In the genomic region with DNA sequence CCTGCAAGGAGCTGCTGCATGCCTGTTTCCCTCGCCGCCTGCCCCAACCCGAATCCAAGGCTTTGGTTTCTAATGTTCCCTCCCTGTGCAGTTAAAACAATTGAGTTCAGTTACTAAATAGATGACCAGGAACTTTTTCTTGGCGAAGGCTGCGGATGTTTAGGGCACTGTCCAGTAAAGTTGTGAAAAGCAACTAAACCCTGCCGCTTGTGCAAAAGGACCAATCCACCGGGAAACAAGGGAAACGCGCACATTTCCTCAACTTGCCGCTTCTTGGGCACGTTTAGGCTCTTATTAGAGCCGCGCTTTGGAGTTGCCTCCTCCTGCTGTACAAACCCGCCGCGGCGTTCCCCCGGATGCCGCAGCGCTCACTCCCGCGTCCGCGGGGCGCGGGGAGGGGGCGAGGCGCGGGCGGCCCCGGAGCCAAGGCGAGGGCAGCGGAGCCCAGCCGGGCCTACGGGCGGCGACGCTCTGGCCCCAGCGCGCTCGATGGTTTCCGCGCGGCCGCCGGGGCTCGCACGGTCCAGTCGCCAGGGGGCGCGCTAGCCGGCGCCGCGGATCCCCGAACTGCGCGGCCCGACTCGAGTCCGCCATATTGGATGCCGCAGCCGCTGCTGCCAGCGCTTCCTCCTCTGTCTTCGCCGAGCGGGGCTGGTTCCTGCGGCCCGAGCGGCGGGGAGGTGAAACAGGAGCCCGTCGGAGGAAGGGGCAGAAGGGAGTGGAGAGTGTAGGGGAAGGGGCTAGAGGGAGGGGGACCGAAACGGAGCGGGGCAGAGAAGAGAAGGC, we compare ENCODE assay signal across 1 cellular context.
TF ChIP-seq lines count a peak whose summit lies in the region.

A gene with protein sequence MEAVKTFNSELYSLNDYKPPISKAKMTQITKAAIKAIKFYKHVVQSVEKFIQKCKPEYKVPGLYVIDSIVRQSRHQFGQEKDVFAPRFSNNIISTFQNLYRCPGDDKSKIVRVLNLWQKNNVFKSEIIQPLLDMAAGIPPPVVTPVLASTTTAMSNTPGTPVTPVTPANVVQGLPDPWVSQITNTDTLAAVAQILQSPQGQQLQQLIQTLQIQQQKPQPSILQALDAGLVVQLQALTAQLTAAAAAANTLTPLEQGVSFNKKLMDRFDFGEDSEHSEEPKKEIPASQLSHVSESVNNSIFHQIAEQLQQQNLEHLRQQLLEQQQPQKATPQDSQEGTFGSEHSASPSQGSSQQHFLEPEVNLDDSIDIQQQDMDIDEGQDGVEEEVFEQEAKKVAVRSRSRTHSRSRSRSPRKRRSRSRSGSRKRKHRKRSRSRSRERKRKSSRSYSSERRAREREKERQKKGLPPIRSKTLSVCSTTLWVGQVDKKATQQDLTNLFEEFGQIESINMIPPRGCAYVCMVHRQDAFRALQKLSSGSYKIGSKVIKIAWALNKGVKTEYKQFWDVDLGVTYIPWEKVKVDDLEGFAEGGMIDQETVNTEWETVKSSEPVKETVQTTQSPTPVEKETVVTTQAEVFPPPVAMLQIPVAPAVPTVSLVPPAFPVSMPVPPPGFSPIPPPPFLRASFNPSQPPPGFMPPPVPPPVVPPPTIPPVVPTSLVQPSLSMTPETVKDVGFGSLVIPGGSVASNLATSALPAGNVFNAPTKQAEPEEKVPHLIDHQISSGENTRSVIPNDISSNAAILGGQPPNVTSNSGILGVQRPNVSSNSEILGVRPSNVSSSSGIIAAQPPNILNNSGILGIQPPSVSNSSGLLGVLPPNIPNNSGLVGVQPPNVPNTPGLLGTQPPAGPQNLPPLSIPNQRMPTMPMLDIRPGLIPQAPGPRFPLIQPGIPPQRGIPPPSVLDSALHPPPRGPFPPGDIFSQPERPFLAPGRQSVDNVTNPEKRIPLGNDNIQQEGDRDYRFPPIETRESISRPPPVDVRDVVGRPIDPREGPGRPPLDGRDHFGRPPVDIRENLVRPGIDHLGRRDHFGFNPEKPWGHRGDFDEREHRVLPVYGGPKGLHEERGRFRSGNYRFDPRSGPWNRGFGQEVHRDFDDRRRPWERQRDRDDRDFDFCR (N-terminal part only) (plus strand): TSS at position 593 of the 786 bp plus-strand sequence. CDS start 485 bp downstream, outside the sequence.

TF ChIP-seq in HCT116, 20 proteins besides CTCF, POLR2A, EP300 and RAD21:
- TF ChIP-seq YY1 (IDR thresholded peaks at IDR 0.05; ENCODE audit: extremely low read depth, insufficient replicate concordance, low read depth, low read length) (peak; percentile 95), EZH2phosphoT487 (IDR thresholded peaks at IDR 0.05; ENCODE audit: borderline replicate concordance) (no peak), EGR1 (IDR thresholded peaks at IDR 0.05; ENCODE audit: low read depth) (no peak; the same call in 1 of the 2 replicates), ZNF274 (IDR thresholded peaks at IDR 0.05; ENCODE audit: low read depth, low read length) (no peak), CEBPB (IDR thresholded peaks at IDR 0.05; ENCODE audit: low read depth) (no peak; the same call in 1 of the 2 replicates), SP1 (IDR thresholded peaks at IDR 0.05; ENCODE audit: low read depth) (no peak), SIN3A (IDR thresholded peaks at IDR 0.05; ENCODE audit: low read depth) (peak; percentile 75), TCF7L2 (IDR thresholded peaks at IDR 0.05; ENCODE audit: borderline replicate concordance, extremely low read depth, insufficient read depth, insufficient read length) (peak; percentile 53), CBX3 (IDR thresholded peaks at IDR 0.05; ENCODE audit: low read depth) (peak; percentile 86), POLR2AphosphoS5 (IDR thresholded peaks at IDR 0.05; ENCODE audit: low read depth, low read length) (peak; percentile 84), ELF1 (IDR thresholded peaks at IDR 0.05; ENCODE audit: borderline replicate concordance, low read depth) (no peak), JUND (IDR thresholded peaks at IDR 0.05) (peak; percentile 24; the same call in 1 of the 2 replicates), EZH2 (IDR thresholded peaks at IDR 0.05) (no peak), SRF (IDR thresholded peaks at IDR 0.05; ENCODE audit: low read depth) (no peak), FOSL1 (IDR thresholded peaks at IDR 0.05; ENCODE audit: low read depth) (no peak), ZFX (IDR thresholded peaks at IDR 0.05) (no peak)
- TF ChIP-seq, protein P1, sequence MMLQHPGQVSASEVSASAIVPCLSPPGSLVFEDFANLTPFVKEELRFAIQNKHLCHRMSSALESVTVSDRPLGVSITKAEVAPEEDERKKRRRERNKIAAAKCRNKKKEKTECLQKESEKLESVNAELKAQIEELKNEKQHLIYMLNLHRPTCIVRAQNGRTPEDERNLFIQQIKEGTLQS (IDR thresholded peaks at IDR 0.05), result no peak
- TF ChIP-seq, protein P2, sequence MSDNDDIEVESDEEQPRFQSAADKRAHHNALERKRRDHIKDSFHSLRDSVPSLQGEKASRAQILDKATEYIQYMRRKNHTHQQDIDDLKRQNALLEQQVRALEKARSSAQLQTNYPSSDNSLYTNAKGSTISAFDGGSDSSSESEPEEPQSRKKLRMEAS (IDR thresholded peaks at IDR 0.05), result peak; percentile 32; the same call in 1 of the 2 replicates
- TF ChIP-seq, protein P3, sequence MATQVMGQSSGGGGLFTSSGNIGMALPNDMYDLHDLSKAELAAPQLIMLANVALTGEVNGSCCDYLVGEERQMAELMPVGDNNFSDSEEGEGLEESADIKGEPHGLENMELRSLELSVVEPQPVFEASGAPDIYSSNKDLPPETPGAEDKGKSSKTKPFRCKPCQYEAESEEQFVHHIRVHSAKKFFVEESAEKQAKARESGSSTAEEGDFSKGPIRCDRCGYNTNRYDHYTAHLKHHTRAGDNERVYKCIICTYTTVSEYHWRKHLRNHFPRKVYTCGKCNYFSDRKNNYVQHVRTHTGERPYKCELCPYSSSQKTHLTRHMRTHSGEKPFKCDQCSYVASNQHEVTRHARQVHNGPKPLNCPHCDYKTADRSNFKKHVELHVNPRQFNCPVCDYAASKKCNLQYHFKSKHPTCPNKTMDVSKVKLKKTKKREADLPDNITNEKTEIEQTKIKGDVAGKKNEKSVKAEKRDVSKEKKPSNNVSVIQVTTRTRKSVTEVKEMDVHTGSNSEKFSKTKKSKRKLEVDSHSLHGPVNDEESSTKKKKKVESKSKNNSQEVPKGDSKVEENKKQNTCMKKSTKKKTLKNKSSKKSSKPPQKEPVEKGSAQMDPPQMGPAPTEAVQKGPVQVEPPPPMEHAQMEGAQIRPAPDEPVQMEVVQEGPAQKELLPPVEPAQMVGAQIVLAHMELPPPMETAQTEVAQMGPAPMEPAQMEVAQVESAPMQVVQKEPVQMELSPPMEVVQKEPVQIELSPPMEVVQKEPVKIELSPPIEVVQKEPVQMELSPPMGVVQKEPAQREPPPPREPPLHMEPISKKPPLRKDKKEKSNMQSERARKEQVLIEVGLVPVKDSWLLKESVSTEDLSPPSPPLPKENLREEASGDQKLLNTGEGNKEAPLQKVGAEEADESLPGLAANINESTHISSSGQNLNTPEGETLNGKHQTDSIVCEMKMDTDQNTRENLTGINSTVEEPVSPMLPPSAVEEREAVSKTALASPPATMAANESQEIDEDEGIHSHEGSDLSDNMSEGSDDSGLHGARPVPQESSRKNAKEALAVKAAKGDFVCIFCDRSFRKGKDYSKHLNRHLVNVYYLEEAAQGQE (IDR thresholded peaks at IDR 0.05; ENCODE audit: low read depth), result no peak
- TF ChIP-seq, protein P4, sequence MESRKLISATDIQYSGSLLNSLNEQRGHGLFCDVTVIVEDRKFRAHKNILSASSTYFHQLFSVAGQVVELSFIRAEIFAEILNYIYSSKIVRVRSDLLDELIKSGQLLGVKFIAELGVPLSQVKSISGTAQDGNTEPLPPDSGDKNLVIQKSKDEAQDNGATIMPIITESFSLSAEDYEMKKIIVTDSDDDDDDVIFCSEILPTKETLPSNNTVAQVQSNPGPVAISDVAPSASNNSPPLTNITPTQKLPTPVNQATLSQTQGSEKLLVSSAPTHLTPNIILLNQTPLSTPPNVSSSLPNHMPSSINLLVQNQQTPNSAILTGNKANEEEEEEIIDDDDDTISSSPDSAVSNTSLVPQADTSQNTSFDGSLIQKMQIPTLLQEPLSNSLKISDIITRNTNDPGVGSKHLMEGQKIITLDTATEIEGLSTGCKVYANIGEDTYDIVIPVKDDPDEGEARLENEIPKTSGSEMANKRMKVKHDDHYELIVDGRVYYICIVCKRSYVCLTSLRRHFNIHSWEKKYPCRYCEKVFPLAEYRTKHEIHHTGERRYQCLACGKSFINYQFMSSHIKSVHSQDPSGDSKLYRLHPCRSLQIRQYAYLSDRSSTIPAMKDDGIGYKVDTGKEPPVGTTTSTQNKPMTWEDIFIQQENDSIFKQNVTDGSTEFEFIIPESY (IDR thresholded peaks at IDR 0.05; ENCODE audit: extremely low read depth, insufficient replicate concordance, low read length), result no peak
